ENCODE assay signal across 29 cellular contexts in the genomic region with DNA sequence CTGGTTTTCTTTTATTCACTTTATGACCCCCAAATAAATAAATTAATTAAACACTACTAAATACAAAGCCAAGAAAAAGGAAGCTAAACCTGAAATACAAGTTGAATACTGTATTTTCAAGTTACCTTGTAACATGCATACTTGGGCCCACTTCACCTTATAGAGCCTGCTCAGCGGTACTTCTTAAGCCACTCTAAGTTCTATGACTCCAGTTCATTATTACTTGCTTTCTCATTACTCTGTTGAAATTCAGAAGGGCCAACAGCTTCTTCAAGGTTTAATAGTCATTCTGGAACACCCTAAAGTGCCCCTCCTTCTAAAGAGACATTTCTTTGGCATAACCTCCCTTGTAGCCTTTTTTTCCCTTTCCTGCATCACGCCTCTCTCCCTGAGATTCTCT.
"Had no signal": no experiment of that assay in that cellular context is flagged by ENCODE, and none has a peak within 500 bp of the region (broad histone marks: within the 10 kb centered on the region; RNA-seq: fewer than 3 reads in every experiment).

No MANE protein-coding gene starts in this region.

- H3K4me3 ChIP-seq: ovary, psoas muscle, right lobe of liver, sigmoid colon, stomach, thoracic aorta, thyroid gland, tibial nerve, upper lobe of left lung, uterus had no signal

- H3K27ac ChIP-seq: ovary, parathyroid adenoma, psoas muscle, right lobe of liver, sigmoid colon, stomach, thoracic aorta, thyroid gland, tibial nerve, upper lobe of left lung, uterus had no signal

- H3K27ac Mint-ChIP-seq: naive thymus-derived CD4-positive, alpha-beta T cell; natural killer cell; nephron; progenitor cell of endocrine pancreas; stimulated activated effector memory CD8-positive, alpha-beta T cell treated with anti-CD3 and anti-CD28 coated beads, Interleukin-12 subunit alpha, Interleukin-12 subunit beta, amount 100 ng/mL, for 72 hours; stimulated activated naive B cell treated with anti-CD40 and anti-IgM and Interleukin-4, amounts not matched to agents 10 μg/mL and 1 μg/mL and 100 μg/mL, for 72 hours; stimulated activated naive CD8-positive, alpha-beta T cell treated with anti-CD3 and anti-CD28 coated beads, Interleukin-15, Interleukin-2, amounts not matched to agents 100 ng/mL and 50 ng/mL, for 24 hours had no signal

- H3K36me3 Mint-ChIP-seq: naive thymus-derived CD4-positive, alpha-beta T cell; natural killer cell; stimulated activated effector memory CD8-positive, alpha-beta T cell treated with anti-CD3 and anti-CD28 coated beads, Interleukin-12 subunit alpha, Interleukin-12 subunit beta, amount 100 ng/mL, for 72 hours; stimulated activated naive B cell treated with anti-CD40 and anti-IgM and Interleukin-4, amounts not matched to agents 10 μg/mL and 1 μg/mL and 100 μg/mL, for 72 hours had no signal

- ATAC-seq: naive thymus-derived CD4-positive, alpha-beta T cell; natural killer cell; psoas muscle; right cardiac atrium; right lobe of liver; stimulated activated effector memory CD8-positive, alpha-beta T cell treated with anti-CD3 and anti-CD28 coated beads, Interleukin-12 subunit alpha, Interleukin-12 subunit beta, amount 100 ng/mL, for 72 hours; stimulated activated naive B cell treated with anti-CD40 and anti-IgM and Interleukin-4, amounts not matched to agents 10 μg/mL and 1 μg/mL and 100 μg/mL, for 72 hours had no signal

- DNase-seq: naive thymus-derived CD4-positive, alpha-beta T cell; natural killer cell; occipital lobe; ovary; posterior cingulate gyrus; psoas muscle; right cardiac atrium; right lobe of liver; sigmoid colon; small intestine; stimulated activated CD4-positive, alpha-beta T cell treated with anti-CD3 and anti-CD28 coated beads, Interleukin-15, amount 100 ng/mL, for 24 hours; stimulated activated CD4-positive, alpha-beta T cell treated with anti-CD3 and anti-CD28 coated beads, Interleukin-2, amount 100 ng/mL, for 24 hours; stimulated activated CD4-positive, alpha-beta T cell treated with anti-CD3 and anti-CD28 coated beads, Interleukin-2, amount 100 ng/mL, for 48 hours; stimulated activated CD4-positive, alpha-beta T cell treated with anti-CD3 and anti-CD28 coated beads, Interleukin-4, amount 100 ng/mL, for 24 hours; stimulated activated naive B cell treated with anti-CD40 and anti-IgM and Interleukin-4, amounts not matched to agents 10 μg/mL and 1 μg/mL and 100 μg/mL, for 72 hours; stimulated activated naive CD4-positive, alpha-beta T cell treated with Interleukin-2 at 50 U/mL for 16 hours; stomach; trophoblast cell; uterus had no signal

- H3K4me3 Mint-ChIP-seq: naive thymus-derived CD4-positive, alpha-beta T cell; natural killer cell; nephron; neural crest cell; stimulated activated effector memory CD8-positive, alpha-beta T cell treated with anti-CD3 and anti-CD28 coated beads, Interleukin-12 subunit alpha, Interleukin-12 subunit beta, amount 100 ng/mL, for 72 hours; stimulated activated naive B cell treated with anti-CD40 and anti-IgM and Interleukin-4, amounts not matched to agents 10 μg/mL and 1 μg/mL and 100 μg/mL, for 72 hours; stimulated activated naive CD8-positive, alpha-beta T cell treated with anti-CD3 and anti-CD28 coated beads, Interleukin-15, Interleukin-2, amounts not matched to agents 100 ng/mL and 50 ng/mL, for 24 hours had no signal

- H3K27me3 ChIP-seq: ovary, right lobe of liver, sigmoid colon, stomach, thyroid gland, upper lobe of left lung had no signal

- H3K27me3 Mint-ChIP-seq: progenitor cell of endocrine pancreas; stimulated activated naive B cell treated with anti-CD40 and anti-IgM and Interleukin-4, amounts not matched to agents 10 μg/mL and 1 μg/mL and 100 μg/mL, for 72 hours; stimulated activated naive CD8-positive, alpha-beta T cell treated with anti-CD3 and anti-CD28 coated beads, Interleukin-15, Interleukin-2, amounts not matched to agents 100 ng/mL and 50 ng/mL, for 24 hours had no signal

- H3K4me1 ChIP-seq: parathyroid adenoma, psoas muscle, right lobe of liver, sigmoid colon, stomach, thyroid gland, tibial nerve, upper lobe of left lung, uterus had no signal

- H3K9me3 ChIP-seq: ovary, psoas muscle, right lobe of liver, sigmoid colon, stomach, thoracic aorta, thyroid gland, tibial nerve, upper lobe of left lung, uterus had no signal

- H3K4me1 Mint-ChIP-seq: naive thymus-derived CD4-positive, alpha-beta T cell; natural killer cell; nephron; stimulated activated effector memory CD8-positive, alpha-beta T cell treated with anti-CD3 and anti-CD28 coated beads, Interleukin-12 subunit alpha, Interleukin-12 subunit beta, amount 100 ng/mL, for 72 hours; stimulated activated naive B cell treated with anti-CD40 and anti-IgM and Interleukin-4, amounts not matched to agents 10 μg/mL and 1 μg/mL and 100 μg/mL, for 72 hours had no signal

- H3K9me3 Mint-ChIP-seq: nephron; stimulated activated effector memory CD8-positive, alpha-beta T cell treated with anti-CD3 and anti-CD28 coated beads, Interleukin-12 subunit alpha, Interleukin-12 subunit beta, amount 100 ng/mL, for 72 hours; stimulated activated naive CD8-positive, alpha-beta T cell treated with anti-CD3 and anti-CD28 coated beads, Interleukin-15, Interleukin-2, amounts not matched to agents 100 ng/mL and 50 ng/mL, for 24 hours had no signal

- H3K36me3 ChIP-seq: ovary, right lobe of liver, sigmoid colon, stomach, thoracic aorta, thyroid gland, tibial nerve, upper lobe of left lung, uterus had no signal
